In genomic region chr5:116271432-116271831, GRCh38 we compare ENCODE assay signal across 15 cellular contexts.
DNase-seq lines count a peak whose midpoint lies in the region; ATAC-seq lines count a peak whose summit lies in the region.
"Had no signal": no experiment of that assay in that cellular context is flagged by ENCODE, and none has a peak within 500 bp of the region (broad histone marks: within the 10 kb centered on the region; RNA-seq: fewer than 3 reads in every experiment).

No MANE protein-coding gene starts in this region.

- no peaks in the 10 kb centered on the region for H3K4me1 Mint-ChIP-seq in activated CD4-positive, alpha-beta T cell treated with anti-CD3 and anti-CD28 coated beads for 36 hours
- H3K4me1 Mint-ChIP-seq in activated CD4-positive, alpha-beta T cell treated with anti-CD3 and anti-CD28 coated beads, Interleukin-2, amount 10 ng/mL, durations not matched to agents 24 days and 14 days: no peaks in the 10 kb centered on the region

- no peak overlapping the region for H3K4me3 Mint-ChIP-seq in activated CD4-positive, alpha-beta T cell treated with anti-CD3 and anti-CD28 coated beads for 36 hours
- H3K4me3 Mint-ChIP-seq in activated CD4-positive, alpha-beta T cell treated with anti-CD3 and anti-CD28 coated beads, Interleukin-2, amount 10 ng/mL, durations not matched to agents 24 days and 14 days: no peak overlapping the region
- H3K4me3 Mint-ChIP-seq: activated T-cell treated with anti-CD3 and anti-CD28 coated beads, Interleukin-2, amount 50 U/mL, for 72 hours; CD8-positive, alpha-beta T cell had no signal

- POLR2A ChIA-PET in activated CD4-positive, alpha-beta T cell treated with anti-CD3 and anti-CD28 coated beads for 36 hours (lab: Charles Lee): no interaction called here

- peaks cover 17% of the 10 kb centered on the region for H3K36me3 Mint-ChIP-seq in activated CD4-positive, alpha-beta T cell treated with anti-CD3 and anti-CD28 coated beads for 36 hours (ENCODE audit: low read depth)
- H3K36me3 Mint-ChIP-seq in activated CD4-positive, alpha-beta T cell treated with anti-CD3 and anti-CD28 coated beads, Interleukin-2, amount 10 ng/mL, durations not matched to agents 24 days and 14 days (ENCODE audit: low read depth): peaks cover 2% of the 10 kb centered on the region

- peak; percentile 57 for ATAC-seq in activated CD4-positive, alpha-beta T cell treated with anti-CD3 and anti-CD28 coated beads for 36 hours
- ATAC-seq in stimulated activated naive CD8-positive, alpha-beta T cell treated with anti-CD3 and anti-CD28 coated beads, Interleukin-15, Interleukin-2, amounts not matched to agents 100 U/mL and 50 U/mL, for 24 hours: peak; percentile 63
- no peak for ATAC-seq in GM19328 (IDR thresholded peaks at IDR 0.05; ENCODE audit: unreplicated experiment)
- ATAC-seq: CD8-positive, alpha-beta T cell had no signal

- CTCF ChIA-PET in activated CD4-positive, alpha-beta T cell treated with anti-CD3 and anti-CD28 coated beads for 36 hours (lab: Charles Lee): no interaction called here

- H3K27ac Mint-ChIP-seq in activated CD4-positive, alpha-beta T cell treated with anti-CD3 and anti-CD28 coated beads for 36 hours: no peak overlapping the region
- no peak overlapping the region for H3K27ac Mint-ChIP-seq in activated CD4-positive, alpha-beta T cell treated with anti-CD3 and anti-CD28 coated beads, Interleukin-2, amount 10 ng/mL, durations not matched to agents 24 days and 14 days
- H3K27ac Mint-ChIP-seq: activated T-cell treated with anti-CD3 and anti-CD28 coated beads, Interleukin-2, amount 50 U/mL, for 72 hours; CD8-positive, alpha-beta T cell; progenitor cell of endocrine pancreas had no signal

- H3K9me3 Mint-ChIP-seq in activated CD4-positive, alpha-beta T cell treated with anti-CD3 and anti-CD28 coated beads for 36 hours (ENCODE audit: low read depth): peaks cover 9% of the 10 kb centered on the region
- peaks cover 19% of the 10 kb centered on the region for H3K9me3 Mint-ChIP-seq in activated CD4-positive, alpha-beta T cell treated with anti-CD3 and anti-CD28 coated beads, Interleukin-2, amount 10 ng/mL, durations not matched to agents 24 days and 14 days

- H3K27me3 Mint-ChIP-seq in activated CD4-positive, alpha-beta T cell treated with anti-CD3 and anti-CD28 coated beads for 36 hours: no peaks in the 10 kb centered on the region
- H3K27me3 Mint-ChIP-seq in activated CD4-positive, alpha-beta T cell treated with anti-CD3 and anti-CD28 coated beads, Interleukin-2, amount 10 ng/mL, durations not matched to agents 24 days and 14 days: no peaks in the 10 kb centered on the region
- H3K27me3 Mint-ChIP-seq: progenitor cell of endocrine pancreas had no signal

- intact Hi-C loops in activated CD4-positive, alpha-beta T cell treated with anti-CD3 and anti-CD28 coated beads for 36 hours (cut with DNase I, micrococcal nuclease): no loop called here
- intact Hi-C loops in activated CD4-positive, alpha-beta T cell treated with anti-CD3 and anti-CD28 coated beads, Interleukin-2, amount 10 ng/mL, durations not matched to agents 24 days and 14 days (cut with micrococcal nuclease): no loop called here

- DNase-seq in activated CD4-positive, alpha-beta T cell treated with anti-CD3 and anti-CD28 coated beads for 36 hours: no peak
- DNase-seq in activated CD4-positive, alpha-beta T cell treated with anti-CD3 and anti-CD28 coated beads, Interleukin-2, amount 10 ng/mL, durations not matched to agents 24 days and 14 days: no peak
- peak; percentile 28 for DNase-seq in M059J (ENCODE audit: low read depth)
- peak; percentile 88 for DNase-seq in fibroblast of gingiva (ENCODE audit: low read depth)
- DNase-seq in stimulated activated naive CD8-positive, alpha-beta T cell treated with anti-CD3 and anti-CD28 coated beads, Interleukin-15, Interleukin-2, amounts not matched to agents 100 U/mL and 50 U/mL, for 24 hours: no peak
- no peak for DNase-seq in NCI-H69 (lab: John Stamatoyannopoulos, UW)
- no peak for DNase-seq in NK-92 treated with Interleukin-12 subunit alpha and Interleukin-12 subunit beta, amount 100 ng/mL, for 24 hours (lab: John Stamatoyannopoulos, UW)
- DNase-seq: activated CD4-positive, alpha-beta T cell treated with anti-CD3 and anti-CD28 coated beads, Interleukin-2, amount 50 U/mL, for 4 hours; activated T-cell treated with anti-CD3 and anti-CD28 coated beads, Interleukin-2, amount 50 U/mL, for 72 hours; CD8-positive, alpha-beta T cell; GDM1; NCI-H1105 treated with DMSO at 0.1 percent for 48 hours; substantia nigra had no signal

Comparison
In these comparisons a context has a peak if more than half of its experiments do, and no peak if none do; other contexts are left out.
1. DNase-seq: peak in M059J (single experiment) and fibroblast of gingiva (single experiment); none in activated CD4-positive, alpha-beta T cell treated with anti-CD3 and anti-CD28 coated beads for 36 hours (single experiment), activated CD4-positive, alpha-beta T cell treated with anti-CD3 and anti-CD28 coated beads, Interleukin-2, amount 10 ng/mL, durations not matched to agents 24 days and 14 days (single experiment), stimulated activated naive CD8-positive, alpha-beta T cell treated with anti-CD3 and anti-CD28 coated beads, Interleukin-15, Interleukin-2, amounts not matched to agents 100 U/mL and 50 U/mL, for 24 hours (single experiment), NCI-H69 (single experiment) and NK-92 treated with Interleukin-12 subunit alpha and Interleukin-12 subunit beta, amount 100 ng/mL, for 24 hours (single experiment).